1 cellular context compared by ENCODE assay signal in genomic region chr12:6943719-6944380, GRCh38.
TF ChIP-seq lines count a peak whose summit lies in the region.

Gene C12orf57 (plus strand): TSS chr12:6944022. CDS start chr12:6944122, 100 bp downstream.
Gene RNU7-1 (plus strand): TSS chr12:6943816.

TF ChIP-seq in K562, 482 proteins besides CTCF, POLR2A, EP300 and RAD21 (continued from another document and continues in another):
- TF ChIP-seq USF2 (CRISPR knock-in tag; IDR thresholded peaks at IDR 0.05) (no peak), RBFOX2 (IDR thresholded peaks at IDR 0.05; ENCODE audit: low read depth, low read length) (no peak; the same call in 1 of the 2 replicates), ESRRA (IDR thresholded peaks at IDR 0.05; ENCODE audit: borderline replicate concordance, low read depth) (peak; percentile 34; the same call in 1 of the 2 replicates), SMARCA4 (IDR thresholded peaks at IDR 0.05) (no peak), SAP30 (IDR thresholded peaks at IDR 0.05; ENCODE audit: borderline replicate concordance, insufficient read depth, low read depth, low read length, poor library complexity, severe bottlenecking) (no peak), ZC3H4 (CRISPR knock-in tag; IDR thresholded peaks at IDR 0.05; ENCODE audit: borderline replicate concordance) (peak; percentile 95), E2F4 (CRISPR knock-in tag; IDR thresholded peaks at IDR 0.05; ENCODE audit: low read depth) (no peak), ZNF24 (IDR thresholded peaks at IDR 0.05) (peak; percentile 65; the same call in 1 of the 2 replicates), ZNF668 (CRISPR knock-in tag; IDR thresholded peaks at IDR 0.05) (no peak; the same call in 1 of the 2 replicates), ZC3H8 (IDR thresholded peaks at IDR 0.05) (peak; percentile 98), POLR3G (IDR thresholded peaks at IDR 0.05; ENCODE audit: extremely low read depth, insufficient read length, insufficient replicate concordance) (no peak), SUPT5H (IDR thresholded peaks at IDR 0.05) (peak; percentile 100), ELF2 (CRISPR knock-in tag; IDR thresholded peaks at IDR 0.05) (peak; percentile 90), ZKSCAN8 (CRISPR knock-in tag; IDR thresholded peaks at IDR 0.05) (no peak; the same call in 1 of the 2 replicates), RERE (CRISPR knock-in tag; IDR thresholded peaks at IDR 0.05; ENCODE audit: borderline replicate concordance) (no peak; the same call in 1 of the 2 replicates), ZNF347 (CRISPR knock-in tag; IDR thresholded peaks at IDR 0.05; ENCODE audit: low read depth) (peak; percentile 15; the same call in 1 of the 2 replicates), NUFIP1 (IDR thresholded peaks at IDR 0.05; ENCODE audit: partially characterized antibody) (peak; percentile 87), HINFP (tag; conservative IDR thresholded peaks at IDR 0.05; ENCODE audit: low read depth) (no peak), FOXO4 (CRISPR knock-in tag; IDR thresholded peaks at IDR 0.05) (peak; percentile 94), KHSRP (IDR thresholded peaks at IDR 0.05) (peak; percentile 89), HSF4 (CRISPR knock-in tag; IDR thresholded peaks at IDR 0.05; ENCODE audit: borderline replicate concordance) (no peak), DIDO1 (tag; IDR thresholded peaks at IDR 0.05; ENCODE audit: low read depth) (no peak), SIX5 (IDR thresholded peaks at IDR 0.05; ENCODE audit: borderline replicate concordance in 1 of 2, insufficient read depth in 1 of 2, low read depth in 1 of 2, low read length in 2 of 2) (peak in 1 of 2 experiments; percentile 17; a peak in 1 of 4 replicates), CHD4 (IDR thresholded peaks at IDR 0.05; ENCODE audit: insufficient read depth, insufficient replicate concordance, low read depth, low read length, poor library complexity, severe bottlenecking) (no peak), ZNF354B (CRISPR knock-in tag; IDR thresholded peaks at IDR 0.05) (peak; percentile 77), ZNF592 (IDR thresholded peaks at IDR 0.05) (no peak; the same call in 1 of the 2 replicates), NR3C1 (CRISPR knock-in tag; IDR thresholded peaks at IDR 0.05) (no peak), XRCC3 (IDR thresholded peaks at IDR 0.05) (no peak), NONO (IDR thresholded peaks at IDR 0.05; ENCODE audit: low read depth in 2 of 2, low read length in 1 of 2) (peak in 1 of 2 experiments; percentile 60; a peak in 2 of 4 replicates), HMBOX1 (IDR thresholded peaks at IDR 0.05) (peak; percentile 35; the same call in 1 of the 2 replicates), PHF8 (IDR thresholded peaks at IDR 0.05; ENCODE audit: borderline replicate concordance, low read length) (peak; percentile 65; the same call in 1 of the 2 replicates), TAF9B (IDR thresholded peaks at IDR 0.05; ENCODE audit: partially characterized antibody) (peak; percentile 93), LCOR (CRISPR knock-in tag; IDR thresholded peaks at IDR 0.05) (peak; percentile 83; the same call in 1 of the 2 replicates), MBD2 (IDR thresholded peaks at IDR 0.05; ENCODE audit: borderline replicate concordance, low read depth) (peak; percentile 87), ATF4 (CRISPR knock-in tag; IDR thresholded peaks at IDR 0.05) (peak; percentile 93), ZNF780A (CRISPR knock-in tag; IDR thresholded peaks at IDR 0.05) (peak; percentile 93), NKRF (IDR thresholded peaks at IDR 0.05; ENCODE audit: borderline replicate concordance) (peak; percentile 47; the same call in 1 of the 2 replicates), MAZ (CRISPR knock-in tag; conservative IDR thresholded peaks at IDR 0.05 in 1 of 2, IDR thresholded peaks at IDR 0.05 in 1 of 2) (peak; percentile 61 to 93), NR2C1 (IDR thresholded peaks at IDR 0.05) (no peak), NR2C1 (tag; IDR thresholded peaks at IDR 0.05) (peak; percentile 58), NBN (IDR thresholded peaks at IDR 0.05; ENCODE audit: low read depth) (peak; percentile 91), ELK1 (CRISPR knock-in tag; IDR thresholded peaks at IDR 0.05) (no peak)
